8 cellular contexts compared by ENCODE assay signal in the genomic region with DNA sequence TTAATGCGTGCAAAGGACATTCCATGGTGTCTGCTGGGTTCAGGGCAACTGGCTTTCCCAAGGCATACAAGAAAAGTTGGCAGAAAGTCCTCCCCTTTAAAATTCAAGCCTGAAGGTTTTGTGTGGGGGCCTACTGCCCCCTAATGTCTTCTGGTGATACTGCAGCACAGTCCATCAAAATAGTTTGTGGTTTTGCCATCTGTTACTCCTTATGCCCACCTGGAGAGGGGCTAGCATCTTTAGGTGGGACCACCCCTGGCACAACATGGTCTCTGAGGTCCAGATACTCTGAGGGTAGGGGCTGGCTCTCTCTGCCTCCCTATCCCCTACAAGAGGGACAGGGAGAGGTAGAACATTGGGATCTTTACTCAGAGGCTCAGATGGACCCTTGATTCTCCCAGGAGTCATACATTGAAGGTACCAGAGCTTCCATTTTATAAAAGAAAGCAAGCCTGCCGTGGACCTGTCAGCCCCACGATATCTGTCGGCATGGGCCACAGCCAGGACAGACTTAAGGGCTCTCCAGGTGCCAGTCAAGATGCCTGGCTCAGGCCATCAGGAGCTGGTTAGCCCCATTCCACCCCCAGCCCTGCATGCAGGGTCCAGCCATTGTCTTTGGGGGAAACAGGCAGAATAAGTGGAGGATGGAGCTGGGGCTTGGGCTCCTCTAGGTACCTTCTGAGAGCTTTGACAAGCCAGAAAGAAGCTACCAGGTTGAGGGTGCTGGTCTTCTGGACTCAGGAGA. TPM values are rescaled to one million over a fixed set of nuclear protein-coding genes. Genes with fewer than 3 reads are reported as not detected.
DNase-seq lines count a peak whose midpoint lies in the region; ATAC-seq and TF ChIP-seq lines count a peak whose summit lies in the region.

No MANE protein-coding gene starts in this region.

- H3K27me3 ChIP-seq in KMS-11 (ENCODE audit: insufficient read depth, low read depth) (no peaks in the 10 kb centered on the region), mammary epithelial cell (ENCODE audit: insufficient read depth, low read length) (no peaks in the 10 kb centered on the region)

- no peaks in the 10 kb centered on the region for H3K9me3 Mint-ChIP-seq in T-cell

- no peaks in the 10 kb centered on the region for H3K27me3 Mint-ChIP-seq in T-cell

- in situ Hi-C loops in mammary epithelial cell (cut with MboI; ENCODE audit: low sequenced_read_pairs in 2 of 2) = loop anchor here in 1 of 2 donors (10.0 kb wide), 1 partner anchor 155 kb away; no protein-coding TSS in a partner anchor

- dilution Hi-C loops in mammary epithelial cell (cut with HindIII; ENCODE audit: low sequenced_read_pairs) = loop anchor here (10.0 kb wide), 1 partner anchor 155 kb away; no protein-coding TSS in a partner anchor

- H3K4me2 ChIP-seq in KMS-11 (no peak overlapping the region), mammary epithelial cell (ENCODE audit: insufficient read depth, low read depth, low read length) (no peak overlapping the region)

- peak overlapping the region; percentile 66 to 72 for H3K27ac Mint-ChIP-seq in T-cell

- no peak overlapping the region for H3K4me3 Mint-ChIP-seq in T-cell

- DNase-seq in ELR (ENCODE audit: low read depth) = peak; percentile 75
- DNase-seq in T-cell = peak in 16 of 34 experiments; percentile 33 to 64 (median 45)
- peak; percentile 23 for DNase-seq in mammary epithelial cell
- DNase-seq in kidney glomerular epithelial cell (lab: John Stamatoyannopoulos, UW) = peak; percentile 37
- DNase-seq in stromal cell of bone marrow (ENCODE audit: low read depth) = peak; percentile 41

- H2AFZ ChIP-seq in KMS-11 (ENCODE audit: low read depth) (no peak overlapping the region), mammary epithelial cell (ENCODE audit: low read depth, low read length) (no peak overlapping the region)

- H3K4me3 ChIP-seq in KMS-11 (IDR thresholded peaks at IDR 0.05; ENCODE audit: insufficient read depth, low read depth, low read length) = no peak overlapping the region
- H3K4me3 ChIP-seq in mammary epithelial cell (replicated peaks in 1 of 3; ENCODE audit: insufficient read depth in 1 of 3, low read depth in 2 of 3, low read length in 3 of 3) = no peak overlapping the region

- POLR2A ChIA-PET in T-cell (lab: Charles Lee) = interaction anchor here in 1 of 2 donors (0.9 kb wide), 1 partner anchor 159 kb away, joined by 3 read pairs; no protein-coding TSS in a partner anchor

- BruUV-seq in mammary epithelial cell (replicated peaks; lab: Mats Ljungman, UMichigan) = no TSS peak

- no peaks in the 10 kb centered on the region for H3K9me3 ChIP-seq in mammary epithelial cell (replicated peaks; ENCODE audit: insufficient read depth, low read length)

- peaks cover 5% of the 10 kb centered on the region for H3K36me3 Mint-ChIP-seq in T-cell

- ATAC-seq in T-cell (replicated peaks in 1 of 4) = peak in 3 of 4 experiments; percentile 26 to 37 (median 30)
- no peak for ATAC-seq in HG02973 (IDR thresholded peaks at IDR 0.05; ENCODE audit: unreplicated experiment)
- no peak for ATAC-seq in GM19324 (IDR thresholded peaks at IDR 0.05; ENCODE audit: low FRiP score, unreplicated experiment)

- H3K4me1 ChIP-seq in KMS-11 (ENCODE audit: low read depth, poor library complexity, severe bottlenecking) = peaks cover 22% of the 10 kb centered on the region
- H3K4me1 ChIP-seq in mammary epithelial cell (ENCODE audit: insufficient read depth, low read length) = peaks cover 15% of the 10 kb centered on the region

- H3K27ac ChIP-seq in KMS-11 = no peak overlapping the region
- no peak overlapping the region for H3K27ac ChIP-seq in mammary epithelial cell (ENCODE audit: insufficient read depth, low read depth, low read length)

- H3K9ac ChIP-seq in KMS-11 (no peak overlapping the region), mammary epithelial cell (ENCODE audit: insufficient read depth, low read length) (no peak overlapping the region)

- H3K79me2 ChIP-seq in KMS-11 (ENCODE audit: insufficient read depth, low read depth) (no peaks in the 10 kb centered on the region), mammary epithelial cell (ENCODE audit: insufficient read depth, low read length) (peaks cover 49% of the 10 kb centered on the region)

- no peaks in the 10 kb centered on the region for H4K20me1 ChIP-seq in KMS-11 (ENCODE audit: insufficient read depth)
- H4K20me1 ChIP-seq in mammary epithelial cell (ENCODE audit: insufficient read depth, low read length) = no peaks in the 10 kb centered on the region

- intact Hi-C loops in mammary epithelial cell (cut with micrococcal nuclease) = loop anchor here (1.0 to 5.0 kb wide), 5 partner anchors 113 to 292 kb away; a partner anchor contains a TSS

- CTCF ChIA-PET in T-cell (lab: Charles Lee) (interaction anchor here (0.6 to 0.8 kb wide), 5 partner anchors 9 to 346 kb away, joined by 3 to 5 read pairs (median 3); no protein-coding TSS in a partner anchor), mammary epithelial cell (lab: Charles Lee; ENCODE audit: low non-redundant PET) (no interaction called here)

- 58% methylated on average over 3 of the region's 4 CpGs for WGBS in mammary epithelial cell (ENCODE audit: low coverage, missing lambda C conversion rate)

- H3K36me3 ChIP-seq in KMS-11 (ENCODE audit: insufficient read depth) = no peaks in the 10 kb centered on the region
- H3K36me3 ChIP-seq in mammary epithelial cell (ENCODE audit: insufficient read depth, low read length) = peaks cover 35% of the 10 kb centered on the region

- TF ChIP-seq CTCF in KMS-11 (conservative IDR thresholded peaks at IDR 0.05; ENCODE audit: low read depth, low read length) = peak; percentile 93
- TF ChIP-seq CTCF in mammary epithelial cell (conservative IDR thresholded peaks at IDR 0.05 in 1 of 2, IDR thresholded peaks at IDR 0.05 in 1 of 2; ENCODE audit: extremely low read depth in 1 of 2, insufficient read depth in 1 of 2, low read depth in 1 of 2, low read length in 2 of 2) = peak; percentile 80 to 88

- H3K4me1 Mint-ChIP-seq in T-cell = peaks cover 43 to 48% (median 48%) of the 10 kb centered on the region in 3 donors

RNA-seq across cellular contexts. Expression of a gene that starts 6.3 kb away (rescaled TPM):
- total RNA-seq in T-cell (under 1 TPM in 3 of 5 donors, not detected in 2; 0.47 to 0.79 (median 0.62) TPM), mammary epithelial cell (10 to 100 TPM; 24.3 to 47.7 TPM)
- polyA plus RNA-seq in mammary epithelial cell = 35.4 TPM
- 41.2 TPM for polyA minus RNA-seq in mammary epithelial cell

RNA-seq across cellular contexts. Expression of a gene that starts 15.6 kb away (rescaled TPM):
- total RNA-seq in T-cell (10 to 100 TPM in 4 of 5 donors, 1 to 10 TPM in 1; 8.7 to 16.4 (median 10.9) TPM), mammary epithelial cell (10 to 100 TPM; 12.4 to 19.8 TPM)
- polyA plus RNA-seq in mammary epithelial cell = 15.6 TPM
- 14.3 TPM for polyA minus RNA-seq in mammary epithelial cell

RNA-seq across cellular contexts. Expression of a gene that starts 34.7 kb away (rescaled TPM):
- total RNA-seq in T-cell = 100 to 1,000 TPM; 146 to 216 (median 185) TPM
- 10 to 100 TPM; 27.0 to 37.1 TPM for total RNA-seq in mammary epithelial cell
- 19.3 TPM for polyA plus RNA-seq in mammary epithelial cell
- 35.1 TPM for polyA minus RNA-seq in mammary epithelial cell

Comparison
In these comparisons a context has a peak if more than half of its experiments do, and no peak if none do; other contexts are left out.
1. ATAC-seq: peak in T-cell (3 of 4); none in HG02973 (single experiment) and GM19324 (single experiment).
2. RNA of a gene that starts 6.3 kb away (total RNA-seq): 24.3 to 47.7 TPM in mammary epithelial cell; 0.47 to 0.79 TPM in T-cell; every median in the first group is over 10 times any median in the second.